Comparison of ENCODE assay signal across 2 cellular contexts in genomic region chr4:76316131-76316530, GRCh38.
A peak's percentile ranks its signal among the peaks of the same experiment; 100 is the strongest.
TF ChIP-seq lines count a peak whose summit lies in the region.

No MANE protein-coding gene starts in this region.

TF ChIP-seq in SK-N-SH treated with all-trans-retinoic acid at 6 μM for 48 hours, 23 proteins besides CTCF, POLR2A, EP300 and RAD21 (continued from another document):
- no peak for TF ChIP-seq TSHZ2 (CRISPR knock-in tag; IDR thresholded peaks at IDR 0.05)
TF ChIP-seq in SK-N-SH treated with all-trans-retinoic acid at 6 μM for 48 hours: peak in this region for 1.

TF ChIP-seq in HepG2, 621 proteins besides CTCF, POLR2A, EP300 and RAD21 (continued from another document):
- TF ChIP-seq RERE (CRISPR knock-in tag; IDR thresholded peaks at IDR 0.05; ENCODE audit: low read depth) (no peak), ZNF160 (CRISPR knock-in tag; IDR thresholded peaks at IDR 0.05) (peak; percentile 63; the same call in 1 of the 2 replicates)
